ENCODE assay signal across 34 cellular contexts in the genomic region with DNA sequence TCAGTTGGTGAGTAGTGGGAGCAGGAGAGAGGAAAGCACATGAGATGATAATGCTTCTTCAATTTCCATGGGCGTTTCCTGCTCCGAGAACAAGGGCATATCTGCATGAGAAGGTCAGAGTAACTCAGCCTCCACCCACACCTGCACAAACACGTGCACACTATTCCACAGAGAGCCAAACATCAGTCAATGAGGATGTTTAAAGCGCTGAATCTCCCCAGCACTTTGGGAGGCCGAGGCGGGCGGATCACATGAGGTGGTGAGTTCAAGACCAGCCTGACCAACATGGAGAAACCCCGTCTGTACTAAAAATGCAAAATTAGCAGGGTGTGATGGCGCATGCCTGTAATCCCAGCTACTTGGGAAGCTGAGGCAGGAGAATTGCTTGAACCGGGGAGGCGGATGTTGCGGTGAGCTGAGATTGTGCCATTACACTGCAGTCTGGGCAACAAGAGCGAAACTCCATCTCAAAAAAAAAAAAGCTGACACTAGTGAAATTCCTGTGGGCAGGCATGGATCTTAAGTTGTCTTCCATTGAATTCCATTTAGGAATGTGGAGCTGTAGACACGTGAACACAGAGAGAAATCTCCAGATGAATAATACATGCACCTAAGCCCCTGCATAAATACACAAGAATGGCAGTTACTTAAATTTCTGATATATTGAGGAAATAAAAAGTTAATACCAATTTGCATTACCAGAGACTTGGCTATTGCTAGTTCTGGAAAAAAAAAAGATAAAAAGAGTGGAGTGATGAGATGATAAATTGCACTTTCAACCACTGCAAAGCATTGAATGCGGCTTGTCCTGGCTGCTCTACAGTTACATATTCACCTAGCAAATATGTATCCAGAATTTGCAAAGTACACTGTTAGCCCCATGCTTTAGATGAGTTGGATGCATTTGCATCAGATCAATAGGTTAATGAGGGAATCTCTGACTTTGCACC.
DNase-seq lines count a peak whose midpoint lies in the region; ATAC-seq and TF ChIP-seq lines count a peak whose summit lies in the region.
"Had no signal": no experiment of that assay in that cellular context is flagged by ENCODE, and none has a peak within 500 bp of the region (broad histone marks: within the 10 kb centered on the region; RNA-seq: fewer than 3 reads in every experiment).

No MANE protein-coding gene starts in this region.

- no peak overlapping the region for H2AFZ ChIP-seq in smooth muscle cell (ENCODE audit: low read depth)
- H2AFZ ChIP-seq: PC-9 had no signal

- peaks cover 13% of the 10 kb centered on the region for H3K4me1 ChIP-seq in smooth muscle cell (ENCODE audit: low read depth)
- H3K4me1 ChIP-seq: body of pancreas, pancreas had no signal

- 70% methylated on average over 15 of the region's 15 CpGs for WGBS in smooth muscle cell (ENCODE audit: low lambda C conversion rate)

- ATAC-seq in HG03439 (IDR thresholded peaks at IDR 0.05; ENCODE audit: unreplicated experiment), result no peak
- ATAC-seq in HG03378 (IDR thresholded peaks at IDR 0.05; ENCODE audit: unreplicated experiment), result no peak
- ATAC-seq: body of pancreas; heart left ventricle; lower lobe of right lung; mucosa of descending colon; pancreas; right cardiac atrium; stimulated activated effector memory CD8-positive, alpha-beta T cell treated with anti-CD3 and anti-CD28 coated beads, Interleukin-12 subunit alpha, Interleukin-12 subunit beta, amount 100 ng/mL, for 72 hours had no signal

- peak overlapping the region; percentile 14 for H3K4me2 ChIP-seq in smooth muscle cell
- H3K4me2 ChIP-seq: PC-9 had no signal

- no peaks in the 10 kb centered on the region for H3K9me3 ChIP-seq in smooth muscle cell (replicated peaks; ENCODE audit: low read depth)
- H3K9me3 ChIP-seq: body of pancreas, heart left ventricle, lower lobe of right lung, mucosa of descending colon, pancreas, upper lobe of left lung had no signal

- no peaks in the 10 kb centered on the region for H3K27me3 ChIP-seq in smooth muscle cell (ENCODE audit: low read depth)
- H3K27me3 ChIP-seq: body of pancreas, pancreas, upper lobe of left lung had no signal

- H3K36me3 ChIP-seq in smooth muscle cell (ENCODE audit: low read depth), result no peaks in the 10 kb centered on the region
- H3K36me3 ChIP-seq: heart left ventricle, lower lobe of right lung, pancreas, upper lobe of left lung had no signal

- no peaks in the 10 kb centered on the region for H4K20me1 ChIP-seq in smooth muscle cell (ENCODE audit: low read depth)

- no peak overlapping the region for H3K9ac ChIP-seq in smooth muscle cell (ENCODE audit: low read depth)

- H3K79me2 ChIP-seq in smooth muscle cell (ENCODE audit: low read depth), result no peaks in the 10 kb centered on the region

- DNase-seq in EL (peak; percentile 41), NCI-H526 (lab: John Stamatoyannopoulos, UW) (peak; percentile 73 to 85), fibroblast of gingiva (ENCODE audit: low read depth) (peak; percentile 70), smooth muscle cell (lab: John Stamatoyannopoulos, UW; ENCODE audit: unreplicated experiment) (no peak), NCI-H524 (lab: John Stamatoyannopoulos, UW) (no peak)
- DNase-seq: activated CD4-positive, alpha-beta T cell treated with anti-CD3 and anti-CD28 coated beads for 48 hours; activated gamma-delta T cell; activated naive CD8-positive, alpha-beta T cell treated with anti-CD3 and anti-CD28 coated beads, Interleukin-2, amount 10 ng/mL, durations not matched to agents 7 days and 5 days; activated T-cell treated with anti-CD3 and anti-CD28 coated beads, Interleukin-2, amount 50 U/mL, for 1 hour; AML-193; body of pancreas; CD4-positive, alpha-beta T cell; effector CD4-positive, alpha-beta T cell; H9; heart left ventricle; kidney glomerular epithelial cell; lower lobe of right lung; mucosa of descending colon; NCI-H1436; NCI-H2107; NCI-H510A; pancreas; PC-9; right cardiac atrium; SHP77 treated with DMSO at 0.1 percent for 48 hours; stimulated activated CD4-positive, alpha-beta T cell treated with anti-CD3 and anti-CD28 coated beads, Interleukin-12 subunit alpha, Interleukin-12 subunit beta, amount 100 ng/mL, for 4 hours; stimulated activated CD4-positive, alpha-beta T cell treated with anti-CD3 and anti-CD28 coated beads, Interleukin-4, amount 100 ng/mL, for 1 hour; T-helper 9 cell; upper lobe of left lung had no signal

- H3K4me3 ChIP-seq in smooth muscle cell, result no peak overlapping the region
- H3K4me3 ChIP-seq: body of pancreas, heart left ventricle, lower lobe of right lung, mucosa of descending colon, pancreas, PC-9, upper lobe of left lung had no signal

- TF ChIP-seq CTCF in smooth muscle cell (IDR thresholded peaks at IDR 0.05; ENCODE audit: borderline replicate concordance, insufficient read depth, poor library complexity, severe bottlenecking), result no peak

- peaks cover 5% of the 10 kb centered on the region for H3F3A ChIP-seq in smooth muscle cell (ENCODE audit: low read depth)

- no peak overlapping the region for H3K27ac ChIP-seq in smooth muscle cell (ENCODE audit: low read depth)
- H3K27ac ChIP-seq: body of pancreas, epithelial cell of prostate, heart left ventricle, lower lobe of right lung, pancreas, PC-9, upper lobe of left lung, VCaP had no signal

Comparison
In these comparisons a context has a peak if more than half of its experiments do, and no peak if none do; other contexts are left out.
1. DNase-seq: peak in EL (single experiment), NCI-H526 (2 of 2) and fibroblast of gingiva (single experiment); none in smooth muscle cell (single experiment) and NCI-H524 (0 of 2).